In genomic region chr2:232538671-232539070, GRCh38 we compare ENCODE assay signal across 1 cellular context.
TF ChIP-seq lines count a peak whose summit lies in the region.

No MANE protein-coding gene starts in this region.

TF ChIP-seq in HepG2, 621 proteins besides CTCF, POLR2A, EP300 and RAD21:
- TF ChIP-seq REXO4 (CRISPR knock-in tag; IDR thresholded peaks at IDR 0.05; ENCODE audit: borderline replicate concordance): no peak
- TF ChIP-seq ELF4 (CRISPR knock-in tag; IDR thresholded peaks at IDR 0.05; ENCODE audit: borderline replicate concordance): no peak
- no peak for TF ChIP-seq ARID4A (CRISPR knock-in tag; IDR thresholded peaks at IDR 0.05; ENCODE audit: borderline replicate concordance)
